Comparison of ENCODE assay signal across 1 cellular context in genomic region chr6:35727935-35728662, GRCh38.
TF ChIP-seq lines count a peak whose summit lies in the region.

No MANE protein-coding gene starts in this region.

TF ChIP-seq in HepG2, 621 proteins besides CTCF, POLR2A, EP300 and RAD21 (continued from another document and continues in another):
- TF ChIP-seq CERS6 (CRISPR knock-in tag; IDR thresholded peaks at IDR 0.05) (no peak), HDAC1 (CRISPR knock-in tag; IDR thresholded peaks at IDR 0.05) (peak; percentile 59; the same call in 1 of the 2 replicates), ZSCAN25 (CRISPR knock-in tag; IDR thresholded peaks at IDR 0.05) (no peak), TARDBP (CRISPR knock-in tag; IDR thresholded peaks at IDR 0.05) (peak; percentile 72), BCL3 (CRISPR knock-in tag; IDR thresholded peaks at IDR 0.05) (0 out of 2 replicates have a peak, but pooled peaks have one; percentile 60), ZNF616 (CRISPR knock-in tag; IDR thresholded peaks at IDR 0.05; ENCODE audit: low read depth) (0 out of 2 replicates have a peak, but pooled peaks have one; percentile 69), ZNF296 (CRISPR knock-in tag; conservative IDR thresholded peaks at IDR 0.05) (0 out of 2 replicates have a peak, but pooled peaks have one; percentile 14), ZNF414 (CRISPR knock-in tag; IDR thresholded peaks at IDR 0.05) (no peak), SOX5 (CRISPR knock-in tag; IDR thresholded peaks at IDR 0.05; ENCODE audit: borderline replicate concordance) (no peak), KDM6A (CRISPR knock-in tag; IDR thresholded peaks at IDR 0.05; ENCODE audit: low read depth) (no peak), MIER2 (CRISPR knock-in tag; IDR thresholded peaks at IDR 0.05) (no peak), ZNF33A (CRISPR knock-in tag; IDR thresholded peaks at IDR 0.05; ENCODE audit: borderline replicate concordance) (no peak), ZNF569 (CRISPR knock-in tag; IDR thresholded peaks at IDR 0.05; ENCODE audit: borderline replicate concordance) (no peak), SAP130 (CRISPR knock-in tag; IDR thresholded peaks at IDR 0.05; ENCODE audit: low read depth) (peak; percentile 67), PAX8 (CRISPR knock-in tag; IDR thresholded peaks at IDR 0.05; ENCODE audit: borderline replicate concordance) (no peak), NFIB (CRISPR knock-in tag; IDR thresholded peaks at IDR 0.05; ENCODE audit: borderline replicate concordance) (peak; percentile 46; the same call in 1 of the 2 replicates), MXD4 (CRISPR knock-in tag; IDR thresholded peaks at IDR 0.05) (no peak; the same call in 1 of the 2 replicates), SPEN (CRISPR knock-in tag; IDR thresholded peaks at IDR 0.05; ENCODE audit: low read depth) (peak; percentile 44; the same call in 1 of the 2 replicates), ZNF749 (CRISPR knock-in tag; IDR thresholded peaks at IDR 0.05; ENCODE audit: borderline replicate concordance) (peak; percentile 79; the same call in 1 of the 2 replicates), NBN (conservative IDR thresholded peaks at IDR 0.05) (no peak), HMG20A (CRISPR knock-in tag; IDR thresholded peaks at IDR 0.05; ENCODE audit: borderline replicate concordance) (no peak), ARNT2 (CRISPR knock-in tag; IDR thresholded peaks at IDR 0.05; ENCODE audit: low read depth) (no peak), ZNF256 (CRISPR knock-in tag; conservative IDR thresholded peaks at IDR 0.05) (no peak; the same call in 1 of the 2 replicates), KMT2A (CRISPR knock-in tag; IDR thresholded peaks at IDR 0.05) (peak; percentile 74; the same call in 1 of the 2 replicates), MLXIP (CRISPR knock-in tag; IDR thresholded peaks at IDR 0.05; ENCODE audit: borderline replicate concordance) (no peak), ZNF607 (CRISPR knock-in tag; IDR thresholded peaks at IDR 0.05; ENCODE audit: borderline replicate concordance) (no peak), TFAP4 (IDR thresholded peaks at IDR 0.05; ENCODE audit: borderline replicate concordance, low read depth) (peak; percentile 39; the same call in 1 of the 2 replicates), NR0B2 (CRISPR knock-in tag; IDR thresholded peaks at IDR 0.05) (no peak), ATF7-NPFF (CRISPR knock-in tag; IDR thresholded peaks at IDR 0.05; ENCODE audit: low read depth) (peak; percentile 56; the same call in 1 of the 2 replicates), HOXA9 (CRISPR knock-in tag; IDR thresholded peaks at IDR 0.05; ENCODE audit: borderline replicate concordance) (no peak; the same call in 1 of the 2 replicates), ZMAT3 (CRISPR knock-in tag; conservative IDR thresholded peaks at IDR 0.05) (no peak; the same call in 1 of the 2 replicates), ZIK1 (CRISPR knock-in tag; IDR thresholded peaks at IDR 0.05; ENCODE audit: borderline replicate concordance, low read depth) (no peak), TP53 (CRISPR knock-in tag; conservative IDR thresholded peaks at IDR 0.05) (no peak), KLF15 (CRISPR knock-in tag; IDR thresholded peaks at IDR 0.05; ENCODE audit: borderline replicate concordance) (no peak; the same call in 1 of the 2 replicates), MATR3 (CRISPR knock-in tag; IDR thresholded peaks at IDR 0.05) (no peak), PRMT3 (CRISPR knock-in tag; IDR thresholded peaks at IDR 0.05; ENCODE audit: borderline replicate concordance, low read depth) (no peak), REXO4 (CRISPR knock-in tag; IDR thresholded peaks at IDR 0.05; ENCODE audit: borderline replicate concordance) (no peak), ZNF275 (CRISPR knock-in tag; IDR thresholded peaks at IDR 0.05; ENCODE audit: borderline replicate concordance) (no peak), ZBTB33 (CRISPR knock-in tag; IDR thresholded peaks at IDR 0.05) (no peak), THAP7 (CRISPR knock-in tag; IDR thresholded peaks at IDR 0.05) (no peak; the same call in 1 of the 2 replicates), DPF2 (CRISPR knock-in tag; IDR thresholded peaks at IDR 0.05; ENCODE audit: borderline replicate concordance, low read depth) (no peak), TOE1 (CRISPR knock-in tag; IDR thresholded peaks at IDR 0.05) (no peak), ZBTB43 (CRISPR knock-in tag; conservative IDR thresholded peaks at IDR 0.05) (no peak; the same call in 1 of the 2 replicates), ZNF766 (CRISPR knock-in tag; IDR thresholded peaks at IDR 0.05; ENCODE audit: borderline replicate concordance) (peak; percentile 58; the same call in 1 of the 2 replicates), MAF1 (CRISPR knock-in tag; IDR thresholded peaks at IDR 0.05; ENCODE audit: borderline replicate concordance) (no peak), ZNF737 (CRISPR knock-in tag; IDR thresholded peaks at IDR 0.05; ENCODE audit: borderline replicate concordance) (no peak), JDP2 (CRISPR knock-in tag; IDR thresholded peaks at IDR 0.05; ENCODE audit: borderline replicate concordance) (no peak), ZEB1 (IDR thresholded peaks at IDR 0.05; ENCODE audit: insufficient replicate concordance, low read depth) (peak; percentile 48), SOX13 (IDR thresholded peaks at IDR 0.05) (no peak), SOX13 (CRISPR knock-in tag; conservative IDR thresholded peaks at IDR 0.05 in 1 of 2, IDR thresholded peaks at IDR 0.05 in 1 of 2) (no peak; a peak in 1 of 4 replicates), ZNF224 (CRISPR knock-in tag; IDR thresholded peaks at IDR 0.05) (no peak), LBX2 (CRISPR knock-in tag; IDR thresholded peaks at IDR 0.05; ENCODE audit: borderline replicate concordance) (no peak), TCF7 (IDR thresholded peaks at IDR 0.05; ENCODE audit: low read depth) (no peak)
